Comparison of ENCODE assay signal across 1 cellular context in genomic region chr5:160082589-160082988, GRCh38.
TF ChIP-seq lines count a peak whose summit lies in the region.

No MANE protein-coding gene starts in this region.

TF ChIP-seq in WTC11, 78 proteins besides CTCF, POLR2A, EP300 and RAD21 (continued from another document):
- TF ChIP-seq, protein P1, sequence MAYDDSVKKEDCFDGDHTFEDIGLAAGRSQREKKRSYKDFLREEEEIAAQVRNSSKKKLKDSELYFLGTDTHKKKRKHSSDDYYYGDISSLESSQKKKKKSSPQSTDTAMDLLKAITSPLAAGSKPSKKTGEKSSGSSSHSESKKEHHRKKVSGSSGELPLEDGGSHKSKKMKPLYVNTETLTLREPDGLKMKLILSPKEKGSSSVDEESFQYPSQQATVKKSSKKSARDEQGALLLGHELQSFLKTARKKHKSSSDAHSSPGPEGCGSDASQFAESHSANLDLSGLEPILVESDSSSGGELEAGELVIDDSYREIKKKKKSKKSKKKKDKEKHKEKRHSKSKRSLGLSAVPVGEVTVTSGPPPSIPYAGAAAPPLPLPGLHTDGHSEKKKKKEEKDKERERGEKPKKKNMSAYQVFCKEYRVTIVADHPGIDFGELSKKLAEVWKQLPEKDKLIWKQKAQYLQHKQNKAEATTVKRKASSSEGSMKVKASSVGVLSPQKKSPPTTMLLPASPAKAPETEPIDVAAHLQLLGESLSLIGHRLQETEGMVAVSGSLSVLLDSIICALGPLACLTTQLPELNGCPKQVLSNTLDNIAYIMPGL (CRISPR knock-in tag; IDR thresholded peaks at IDR 0.05) = no peak
- TF ChIP-seq SMAD4 (CRISPR knock-in tag; IDR thresholded peaks at IDR 0.05) (no peak), ESRRA (CRISPR knock-in tag; IDR thresholded peaks at IDR 0.05; ENCODE audit: borderline replicate concordance) (no peak), NFE2L1 (CRISPR knock-in tag; IDR thresholded peaks at IDR 0.05) (no peak), SP1 (CRISPR knock-in tag; conservative IDR thresholded peaks at IDR 0.05) (no peak), ELF4 (CRISPR knock-in tag; IDR thresholded peaks at IDR 0.05; ENCODE audit: low read depth) (no peak), NR2C2 (CRISPR knock-in tag; IDR thresholded peaks at IDR 0.05) (no peak), PREB (CRISPR knock-in tag; IDR thresholded peaks at IDR 0.05; ENCODE audit: borderline replicate concordance) (no peak), ZNF317 (CRISPR knock-in tag; IDR thresholded peaks at IDR 0.05; ENCODE audit: borderline replicate concordance, low read depth) (no peak)
- TF ChIP-seq, protein P2, sequence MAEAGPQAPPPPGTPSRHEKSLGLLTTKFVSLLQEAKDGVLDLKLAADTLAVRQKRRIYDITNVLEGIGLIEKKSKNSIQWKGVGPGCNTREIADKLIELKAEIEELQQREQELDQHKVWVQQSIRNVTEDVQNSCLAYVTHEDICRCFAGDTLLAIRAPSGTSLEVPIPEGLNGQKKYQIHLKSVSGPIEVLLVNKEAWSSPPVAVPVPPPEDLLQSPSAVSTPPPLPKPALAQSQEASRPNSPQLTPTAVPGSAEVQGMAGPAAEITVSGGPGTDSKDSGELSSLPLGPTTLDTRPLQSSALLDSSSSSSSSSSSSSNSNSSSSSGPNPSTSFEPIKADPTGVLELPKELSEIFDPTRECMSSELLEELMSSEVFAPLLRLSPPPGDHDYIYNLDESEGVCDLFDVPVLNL (CRISPR knock-in tag; IDR thresholded peaks at IDR 0.05; ENCODE audit: borderline replicate concordance, low read depth) = no peak
- TF ChIP-seq, protein P3, sequence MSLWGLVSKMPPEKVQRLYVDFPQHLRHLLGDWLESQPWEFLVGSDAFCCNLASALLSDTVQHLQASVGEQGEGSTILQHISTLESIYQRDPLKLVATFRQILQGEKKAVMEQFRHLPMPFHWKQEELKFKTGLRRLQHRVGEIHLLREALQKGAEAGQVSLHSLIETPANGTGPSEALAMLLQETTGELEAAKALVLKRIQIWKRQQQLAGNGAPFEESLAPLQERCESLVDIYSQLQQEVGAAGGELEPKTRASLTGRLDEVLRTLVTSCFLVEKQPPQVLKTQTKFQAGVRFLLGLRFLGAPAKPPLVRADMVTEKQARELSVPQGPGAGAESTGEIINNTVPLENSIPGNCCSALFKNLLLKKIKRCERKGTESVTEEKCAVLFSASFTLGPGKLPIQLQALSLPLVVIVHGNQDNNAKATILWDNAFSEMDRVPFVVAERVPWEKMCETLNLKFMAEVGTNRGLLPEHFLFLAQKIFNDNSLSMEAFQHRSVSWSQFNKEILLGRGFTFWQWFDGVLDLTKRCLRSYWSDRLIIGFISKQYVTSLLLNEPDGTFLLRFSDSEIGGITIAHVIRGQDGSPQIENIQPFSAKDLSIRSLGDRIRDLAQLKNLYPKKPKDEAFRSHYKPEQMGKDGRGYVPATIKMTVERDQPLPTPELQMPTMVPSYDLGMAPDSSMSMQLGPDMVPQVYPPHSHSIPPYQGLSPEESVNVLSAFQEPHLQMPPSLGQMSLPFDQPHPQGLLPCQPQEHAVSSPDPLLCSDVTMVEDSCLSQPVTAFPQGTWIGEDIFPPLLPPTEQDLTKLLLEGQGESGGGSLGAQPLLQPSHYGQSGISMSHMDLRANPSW (CRISPR knock-in tag; conservative IDR thresholded peaks at IDR 0.05; ENCODE audit: low read depth) = no peak
